ENCODE assay signal across 1 cellular context in the genomic region with DNA sequence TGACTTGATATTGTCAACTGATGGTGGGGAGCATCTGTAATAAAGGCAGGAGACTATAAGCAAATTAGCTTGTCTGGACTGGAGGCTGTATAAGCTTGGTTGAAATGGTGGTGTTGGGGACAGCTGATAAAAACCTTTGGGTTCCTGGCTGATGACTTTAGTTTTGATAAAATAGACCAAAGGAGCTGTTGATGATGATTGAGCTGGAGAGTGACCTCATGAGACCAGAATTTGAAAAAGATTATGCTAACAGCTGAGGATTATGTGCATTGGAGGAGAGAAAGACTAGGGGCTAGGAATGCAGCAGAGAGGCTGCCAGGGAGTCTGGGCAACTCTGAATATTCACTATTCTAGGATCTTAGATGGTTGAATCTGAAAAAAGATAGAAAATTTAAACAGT.
A peak's percentile ranks its signal among the peaks of the same experiment; 100 is the strongest.
TF ChIP-seq lines count a peak whose summit lies in the region.

No MANE protein-coding gene starts in this region.

TF ChIP-seq in K562, 482 proteins besides CTCF, POLR2A, EP300 and RAD21 (continues in another document):
- TF ChIP-seq ELF1 (tag; IDR thresholded peaks at IDR 0.05) (no peak), HDAC1 (IDR thresholded peaks at IDR 0.05) (peak in 1 of 2 experiments; percentile 33; a peak in 1 of 4 replicates), TAF15 (IDR thresholded peaks at IDR 0.05; ENCODE audit: low read depth, low read length) (no peak), NFXL1 (CRISPR knock-in tag; IDR thresholded peaks at IDR 0.05) (no peak), COPS2 (conservative IDR thresholded peaks at IDR 0.05) (no peak), ZNF398 (CRISPR knock-in tag; IDR thresholded peaks at IDR 0.05) (no peak), ZNF263 (CRISPR knock-in tag; IDR thresholded peaks at IDR 0.05; ENCODE audit: borderline replicate concordance) (no peak), SRSF9 (IDR thresholded peaks at IDR 0.05; ENCODE audit: borderline replicate concordance, low read depth, low read length) (no peak), ZNF280B (CRISPR knock-in tag; IDR thresholded peaks at IDR 0.05) (no peak), MEF2D (tag; conservative IDR thresholded peaks at IDR 0.05; ENCODE audit: low read depth) (no peak), ZNF766 (CRISPR knock-in tag; conservative IDR thresholded peaks at IDR 0.05) (0 out of 2 replicates have a peak, but pooled peaks have one; percentile 31), ZC3H4 (CRISPR knock-in tag; IDR thresholded peaks at IDR 0.05; ENCODE audit: borderline replicate concordance) (no peak), ZNF197 (CRISPR knock-in tag; IDR thresholded peaks at IDR 0.05; ENCODE audit: low read depth) (no peak), ZNF311 (CRISPR knock-in tag; IDR thresholded peaks at IDR 0.05) (no peak), ETV6 (IDR thresholded peaks at IDR 0.05; ENCODE audit: borderline replicate concordance in 1 of 2, low read depth in 2 of 2, low read length in 1 of 2) (no peak), ETV6 (CRISPR knock-in tag; IDR thresholded peaks at IDR 0.05; ENCODE audit: borderline replicate concordance) (no peak), HDAC3 (IDR thresholded peaks at IDR 0.05; ENCODE audit: borderline replicate concordance, partially characterized antibody) (peak; percentile 59), ZNF23 (CRISPR knock-in tag; IDR thresholded peaks at IDR 0.05) (no peak), MAX (CRISPR knock-in tag; IDR thresholded peaks at IDR 0.05) (no peak), STAT5B (CRISPR knock-in tag; IDR thresholded peaks at IDR 0.05) (no peak), RFX5 (IDR thresholded peaks at IDR 0.05; ENCODE audit: low read depth, low read length) (no peak), BRCA1 (IDR thresholded peaks at IDR 0.05) (no peak), BRCA1 (CRISPR knock-in tag; IDR thresholded peaks at IDR 0.05) (no peak), RBFOX2 (IDR thresholded peaks at IDR 0.05; ENCODE audit: low read depth, low read length) (no peak), EZH2 (IDR thresholded peaks at IDR 0.05; ENCODE audit: borderline replicate concordance, low read depth, low read length) (no peak), TAF9B (IDR thresholded peaks at IDR 0.05; ENCODE audit: partially characterized antibody) (peak; percentile 83), ZNF584 (CRISPR knock-in tag; IDR thresholded peaks at IDR 0.05; ENCODE audit: low read depth) (no peak), ZNF407 (IDR thresholded peaks at IDR 0.05; ENCODE audit: low read depth) (no peak), PRPF4 (IDR thresholded peaks at IDR 0.05; ENCODE audit: insufficient read depth, low read depth, low read length, poor library complexity, severe bottlenecking) (no peak), NFYB (IDR thresholded peaks at IDR 0.05; ENCODE audit: extremely low read depth, insufficient read length) (no peak), MEIS2 (IDR thresholded peaks at IDR 0.05; ENCODE audit: partially characterized antibody) (peak; percentile 66), CSDE1 (IDR thresholded peaks at IDR 0.05) (no peak), ZNF561 (CRISPR knock-in tag; conservative IDR thresholded peaks at IDR 0.05) (no peak), ZNF444 (CRISPR knock-in tag; IDR thresholded peaks at IDR 0.05) (no peak), DIDO1 (tag; IDR thresholded peaks at IDR 0.05; ENCODE audit: low read depth) (no peak), TCF3 (CRISPR knock-in tag; IDR thresholded peaks at IDR 0.05) (peak; percentile 88), MCM5 (IDR thresholded peaks at IDR 0.05; ENCODE audit: low read depth) (no peak), ATF1 (CRISPR knock-in tag; IDR thresholded peaks at IDR 0.05) (no peak), ATF1 (tag; IDR thresholded peaks at IDR 0.05) (peak; percentile 61), ADNP (tag; IDR thresholded peaks at IDR 0.05) (no peak), GATAD2B (IDR thresholded peaks at IDR 0.05; ENCODE audit: borderline replicate concordance) (no peak; the same call in 1 of the 2 replicates), HNRNPK (IDR thresholded peaks at IDR 0.05; ENCODE audit: low read depth, low read length, poor library complexity, severe bottlenecking) (no peak), KLF16 (IDR thresholded peaks at IDR 0.05) (peak; percentile 73; the same call in 1 of the 2 replicates)
- TF ChIP-seq, protein P1, sequence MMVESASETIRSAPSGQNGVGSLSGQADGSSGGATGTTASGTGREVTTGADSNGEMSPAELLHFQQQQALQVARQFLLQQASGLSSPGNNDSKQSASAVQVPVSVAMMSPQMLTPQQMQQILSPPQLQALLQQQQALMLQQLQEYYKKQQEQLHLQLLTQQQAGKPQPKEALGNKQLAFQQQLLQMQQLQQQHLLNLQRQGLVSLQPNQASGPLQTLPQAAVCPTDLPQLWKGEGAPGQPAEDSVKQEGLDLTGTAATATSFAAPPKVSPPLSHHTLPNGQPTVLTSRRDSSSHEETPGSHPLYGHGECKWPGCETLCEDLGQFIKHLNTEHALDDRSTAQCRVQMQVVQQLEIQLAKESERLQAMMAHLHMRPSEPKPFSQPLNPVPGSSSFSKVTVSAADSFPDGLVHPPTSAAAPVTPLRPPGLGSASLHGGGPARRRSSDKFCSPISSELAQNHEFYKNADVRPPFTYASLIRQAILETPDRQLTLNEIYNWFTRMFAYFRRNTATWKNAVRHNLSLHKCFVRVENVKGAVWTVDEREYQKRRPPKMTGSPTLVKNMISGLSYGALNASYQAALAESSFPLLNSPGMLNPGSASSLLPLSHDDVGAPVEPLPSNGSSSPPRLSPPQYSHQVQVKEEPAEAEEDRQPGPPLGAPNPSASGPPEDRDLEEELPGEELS (CRISPR knock-in tag; IDR thresholded peaks at IDR 0.05; ENCODE audit: borderline replicate concordance): no peak
- TF ChIP-seq, protein P2, sequence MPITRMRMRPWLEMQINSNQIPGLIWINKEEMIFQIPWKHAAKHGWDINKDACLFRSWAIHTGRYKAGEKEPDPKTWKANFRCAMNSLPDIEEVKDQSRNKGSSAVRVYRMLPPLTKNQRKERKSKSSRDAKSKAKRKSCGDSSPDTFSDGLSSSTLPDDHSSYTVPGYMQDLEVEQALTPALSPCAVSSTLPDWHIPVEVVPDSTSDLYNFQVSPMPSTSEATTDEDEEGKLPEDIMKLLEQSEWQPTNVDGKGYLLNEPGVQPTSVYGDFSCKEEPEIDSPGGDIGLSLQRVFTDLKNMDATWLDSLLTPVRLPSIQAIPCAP (CRISPR knock-in tag; IDR thresholded peaks at IDR 0.05; ENCODE audit: borderline replicate concordance): no peak
- TF ChIP-seq, protein P3, sequence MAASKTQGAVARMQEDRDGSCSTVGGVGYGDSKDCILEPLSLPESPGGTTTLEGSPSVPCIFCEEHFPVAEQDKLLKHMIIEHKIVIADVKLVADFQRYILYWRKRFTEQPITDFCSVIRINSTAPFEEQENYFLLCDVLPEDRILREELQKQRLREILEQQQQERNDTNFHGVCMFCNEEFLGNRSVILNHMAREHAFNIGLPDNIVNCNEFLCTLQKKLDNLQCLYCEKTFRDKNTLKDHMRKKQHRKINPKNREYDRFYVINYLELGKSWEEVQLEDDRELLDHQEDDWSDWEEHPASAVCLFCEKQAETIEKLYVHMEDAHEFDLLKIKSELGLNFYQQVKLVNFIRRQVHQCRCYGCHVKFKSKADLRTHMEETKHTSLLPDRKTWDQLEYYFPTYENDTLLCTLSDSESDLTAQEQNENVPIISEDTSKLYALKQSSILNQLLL (CRISPR knock-in tag; IDR thresholded peaks at IDR 0.05; ENCODE audit: borderline replicate concordance): no peak
- TF ChIP-seq, protein P4, sequence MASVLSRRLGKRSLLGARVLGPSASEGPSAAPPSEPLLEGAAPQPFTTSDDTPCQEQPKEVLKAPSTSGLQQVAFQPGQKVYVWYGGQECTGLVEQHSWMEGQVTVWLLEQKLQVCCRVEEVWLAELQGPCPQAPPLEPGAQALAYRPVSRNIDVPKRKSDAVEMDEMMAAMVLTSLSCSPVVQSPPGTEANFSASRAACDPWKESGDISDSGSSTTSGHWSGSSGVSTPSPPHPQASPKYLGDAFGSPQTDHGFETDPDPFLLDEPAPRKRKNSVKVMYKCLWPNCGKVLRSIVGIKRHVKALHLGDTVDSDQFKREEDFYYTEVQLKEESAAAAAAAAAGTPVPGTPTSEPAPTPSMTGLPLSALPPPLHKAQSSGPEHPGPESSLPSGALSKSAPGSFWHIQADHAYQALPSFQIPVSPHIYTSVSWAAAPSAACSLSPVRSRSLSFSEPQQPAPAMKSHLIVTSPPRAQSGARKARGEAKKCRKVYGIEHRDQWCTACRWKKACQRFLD (CRISPR knock-in tag; IDR thresholded peaks at IDR 0.05): peak; percentile 31; the same call in 1 of the 2 replicates
- TF ChIP-seq, protein P5, sequence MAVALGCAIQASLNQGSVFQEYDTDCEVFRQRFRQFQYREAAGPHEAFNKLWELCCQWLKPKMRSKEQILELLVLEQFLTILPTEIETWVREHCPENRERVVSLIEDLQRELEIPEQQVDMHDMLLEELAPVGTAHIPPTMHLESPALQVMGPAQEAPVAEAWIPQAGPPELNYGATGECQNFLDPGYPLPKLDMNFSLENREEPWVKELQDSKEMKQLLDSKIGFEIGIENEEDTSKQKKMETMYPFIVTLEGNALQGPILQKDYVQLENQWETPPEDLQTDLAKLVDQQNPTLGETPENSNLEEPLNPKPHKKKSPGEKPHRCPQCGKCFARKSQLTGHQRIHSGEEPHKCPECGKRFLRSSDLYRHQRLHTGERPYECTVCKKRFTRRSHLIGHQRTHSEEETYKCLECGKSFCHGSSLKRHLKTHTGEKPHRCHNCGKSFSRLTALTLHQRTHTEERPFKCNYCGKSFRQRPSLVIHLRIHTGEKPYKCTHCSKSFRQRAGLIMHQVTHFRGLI (CRISPR knock-in tag; IDR thresholded peaks at IDR 0.05): no peak
